1 cellular context compared by ENCODE assay signal in the genomic region with DNA sequence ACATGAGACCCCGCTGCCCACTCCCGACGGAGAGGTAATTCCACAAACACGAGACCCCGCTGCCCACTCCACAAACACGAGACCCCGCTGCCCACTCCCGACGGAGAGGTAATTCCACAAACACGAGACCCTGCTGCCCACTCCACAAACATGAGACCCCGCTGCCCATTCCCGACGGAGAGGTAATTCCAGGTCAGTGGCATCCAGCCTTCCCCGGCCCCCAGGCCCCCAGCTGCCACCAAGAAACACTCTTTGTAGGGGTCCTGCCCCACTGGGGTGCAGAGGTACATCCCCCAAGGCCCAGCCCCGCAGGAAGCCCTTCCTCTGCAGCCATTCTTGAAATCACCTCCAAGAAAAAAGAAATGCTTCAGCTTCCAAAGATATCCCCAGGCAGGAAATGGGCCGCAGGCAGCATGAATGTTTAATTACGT.
TF ChIP-seq lines count a peak whose summit lies in the region.

No MANE protein-coding gene starts in this region.

TF ChIP-seq in SK-N-SH, 30 proteins besides CTCF, POLR2A, EP300 and RAD21 (continued from another document):
- TF ChIP-seq, protein P1, sequence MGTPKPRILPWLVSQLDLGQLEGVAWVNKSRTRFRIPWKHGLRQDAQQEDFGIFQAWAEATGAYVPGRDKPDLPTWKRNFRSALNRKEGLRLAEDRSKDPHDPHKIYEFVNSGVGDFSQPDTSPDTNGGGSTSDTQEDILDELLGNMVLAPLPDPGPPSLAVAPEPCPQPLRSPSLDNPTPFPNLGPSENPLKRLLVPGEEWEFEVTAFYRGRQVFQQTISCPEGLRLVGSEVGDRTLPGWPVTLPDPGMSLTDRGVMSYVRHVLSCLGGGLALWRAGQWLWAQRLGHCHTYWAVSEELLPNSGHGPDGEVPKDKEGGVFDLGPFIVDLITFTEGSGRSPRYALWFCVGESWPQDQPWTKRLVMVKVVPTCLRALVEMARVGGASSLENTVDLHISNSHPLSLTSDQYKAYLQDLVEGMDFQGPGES (IDR thresholded peaks at IDR 0.05; ENCODE audit: low read depth, low read length), result no peak
- TF ChIP-seq POLR2AphosphoS5 (IDR thresholded peaks at IDR 0.05; ENCODE audit: low read depth, low read length), result no peak
- TF ChIP-seq MEF2A (IDR thresholded peaks at IDR 0.05; ENCODE audit: borderline replicate concordance, low read depth), result no peak
- TF ChIP-seq NFIC (IDR thresholded peaks at IDR 0.05; ENCODE audit: borderline replicate concordance), result no peak
- TF ChIP-seq, protein P2, sequence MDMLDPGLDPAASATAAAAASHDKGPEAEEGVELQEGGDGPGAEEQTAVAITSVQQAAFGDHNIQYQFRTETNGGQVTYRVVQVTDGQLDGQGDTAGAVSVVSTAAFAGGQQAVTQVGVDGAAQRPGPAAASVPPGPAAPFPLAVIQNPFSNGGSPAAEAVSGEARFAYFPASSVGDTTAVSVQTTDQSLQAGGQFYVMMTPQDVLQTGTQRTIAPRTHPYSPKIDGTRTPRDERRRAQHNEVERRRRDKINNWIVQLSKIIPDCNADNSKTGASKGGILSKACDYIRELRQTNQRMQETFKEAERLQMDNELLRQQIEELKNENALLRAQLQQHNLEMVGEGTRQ (IDR thresholded peaks at IDR 0.05; ENCODE audit: borderline replicate concordance, low read depth, low read length), result no peak
